Comparison of ENCODE assay signal across 16 cellular contexts in the genomic region with DNA sequence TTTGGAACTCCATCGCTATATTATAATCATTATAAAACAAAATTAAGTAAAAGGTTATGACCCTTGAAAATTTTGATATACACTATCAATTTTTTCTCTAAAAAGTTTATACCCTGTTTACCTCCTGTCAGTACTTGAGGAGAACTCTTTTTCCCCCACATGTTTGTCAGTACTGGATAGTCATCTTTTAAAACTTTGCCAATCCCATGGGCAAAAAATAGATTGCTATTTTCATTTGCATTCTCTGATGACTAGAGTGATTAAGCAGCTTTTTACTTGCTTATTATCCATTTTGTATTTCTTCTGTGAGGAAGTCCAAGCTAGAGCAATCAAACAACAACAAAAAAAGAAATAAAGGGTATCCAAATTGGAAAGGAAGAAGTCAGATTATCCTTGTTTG.
"Had no signal": no experiment of that assay in that cellular context is flagged by ENCODE, and none has a peak within 500 bp of the region (broad histone marks: within the 10 kb centered on the region; RNA-seq: fewer than 3 reads in every experiment).

No MANE protein-coding gene starts in this region.

- H3K4me1 ChIP-seq: neural progenitor cell had no signal

- FAIRE-seq: urothelium cell line had no signal

- H3K4me3 Mint-ChIP-seq: activated CD4-positive, alpha-beta T cell treated with anti-CD3 and anti-CD28 coated beads, Interleukin-2, amount 10 ng/mL, durations not matched to agents 7 days and 5 days; dendritic cell treated with granulocyte-macrophage colony-stimulating factor and Interleukin-4, amounts not matched to agents 40 ng/mL and 50 ng/mL, for 4 days; mesothelial cell of epicardium; neural progenitor cell; stimulated activated memory B cell treated with anti-CD40 and anti-IgM and Interleukin-4, amounts not matched to agents 10 μg/mL and 1 μg/mL and 100 μg/mL, for 72 hours had no signal

- DNase-seq: activated CD4-positive, alpha-beta T cell treated with anti-CD3 and anti-CD28 coated beads, Interleukin-2, amount 10 ng/mL, durations not matched to agents 7 days and 5 days; activated CD4-positive, CD25-positive, alpha-beta regulatory T cell; activated CD8-positive, alpha-beta memory T cell treated with anti-CD3 and anti-CD28 coated beads for 24 hours; aorta; effector memory CD4-positive, alpha-beta T cell; foreskin melanocyte; heart left ventricle; ovary; stimulated activated CD4-positive, alpha-beta T cell treated with anti-CD3 and anti-CD28 coated beads, Interleukin-2, amount 100 ng/mL, for 48 hours; tibial artery had no signal

- H3K27ac Mint-ChIP-seq: activated CD4-positive, alpha-beta T cell treated with anti-CD3 and anti-CD28 coated beads, Interleukin-2, amount 10 ng/mL, durations not matched to agents 7 days and 5 days; dendritic cell treated with granulocyte-macrophage colony-stimulating factor and Interleukin-4, amounts not matched to agents 40 ng/mL and 50 ng/mL, for 4 days; mesothelial cell of epicardium; neural progenitor cell had no signal

- ATAC-seq: heart left ventricle; stimulated activated memory B cell treated with anti-CD40 and anti-IgM and Interleukin-4, amounts not matched to agents 10 μg/mL and 1 μg/mL and 100 μg/mL, for 72 hours had no signal

- H3K27me3 Mint-ChIP-seq: activated CD4-positive, alpha-beta T cell treated with anti-CD3 and anti-CD28 coated beads, Interleukin-2, amount 10 ng/mL, durations not matched to agents 7 days and 5 days; dendritic cell treated with granulocyte-macrophage colony-stimulating factor and Interleukin-4, amounts not matched to agents 40 ng/mL and 50 ng/mL, for 4 days; stimulated activated memory B cell treated with anti-CD40 and anti-IgM and Interleukin-4, amounts not matched to agents 10 μg/mL and 1 μg/mL and 100 μg/mL, for 72 hours had no signal

- H2AFZ ChIP-seq: neural progenitor cell had no signal

- H3K36me3 ChIP-seq: neural progenitor cell, ovary had no signal

- H3K27me3 ChIP-seq: heart left ventricle, neural progenitor cell, ovary, tibial artery had no signal

- H3K9me3 Mint-ChIP-seq: neural progenitor cell had no signal

- H3K27ac ChIP-seq: neural progenitor cell, ovary, tibial artery had no signal

- H3K4me2 ChIP-seq: neural progenitor cell had no signal

- H3K4me3 ChIP-seq: heart left ventricle, lung, neural progenitor cell, ovary, tibial artery had no signal

- H3K9me3 ChIP-seq: ovary, tibial artery had no signal
